1 cellular context compared by ENCODE assay signal in genomic region chr11:10526974-10527918, GRCh38.
TF ChIP-seq lines count a peak whose summit lies in the region.

No MANE protein-coding gene starts in this region.

TF ChIP-seq in IMR-90, 13 proteins besides CTCF, POLR2A, EP300 and RAD21:
- TF ChIP-seq USF2 (IDR thresholded peaks at IDR 0.05; ENCODE audit: low read depth, low read length) = no peak
